9 cellular contexts compared by ENCODE assay signal in the genomic region with DNA sequence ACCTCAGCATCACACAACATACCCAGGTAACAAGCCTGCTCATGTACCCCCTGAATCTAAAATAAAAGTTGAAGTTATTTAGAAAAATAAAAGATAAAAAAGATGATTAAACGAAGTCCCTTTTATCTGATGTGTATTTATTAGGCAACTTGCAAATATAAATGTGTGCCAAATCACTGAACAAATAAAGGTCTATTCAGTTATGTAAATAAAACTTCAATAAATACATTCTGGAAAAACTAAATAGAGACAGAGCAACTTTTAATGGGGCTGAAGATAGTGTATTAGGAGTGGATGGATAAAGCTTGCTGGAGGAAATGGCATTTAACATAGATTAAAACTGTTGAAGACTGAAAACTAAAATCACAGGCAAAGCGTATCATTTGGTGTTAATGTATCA.
"Had no signal": no experiment of that assay in that cellular context is flagged by ENCODE, and none has a peak within 500 bp of the region (broad histone marks: within the 10 kb centered on the region; RNA-seq: fewer than 3 reads in every experiment).

No MANE protein-coding gene starts in this region.

- FAIRE-seq: HTR-8/SVneo, K562 had no signal

- ATAC-seq: HCT116, K562 had no signal

- H2AFZ ChIP-seq: GM23248 had no signal

- H3K27ac ChIP-seq: GM23248 had no signal

- H3K4me3 ChIP-seq: GM23248, HAP-1, K562 had no signal

- H3K36me3 ChIP-seq: HAP-1 had no signal

- DNase-seq: GM23248, GOT3, H7, HFFc6, IMR-90 had no signal

- H3K9me3 ChIP-seq: HAP-1 had no signal

- H3K9ac ChIP-seq: GM23248 had no signal

- H3K4me1 ChIP-seq: HAP-1 had no signal
